In the genomic region with DNA sequence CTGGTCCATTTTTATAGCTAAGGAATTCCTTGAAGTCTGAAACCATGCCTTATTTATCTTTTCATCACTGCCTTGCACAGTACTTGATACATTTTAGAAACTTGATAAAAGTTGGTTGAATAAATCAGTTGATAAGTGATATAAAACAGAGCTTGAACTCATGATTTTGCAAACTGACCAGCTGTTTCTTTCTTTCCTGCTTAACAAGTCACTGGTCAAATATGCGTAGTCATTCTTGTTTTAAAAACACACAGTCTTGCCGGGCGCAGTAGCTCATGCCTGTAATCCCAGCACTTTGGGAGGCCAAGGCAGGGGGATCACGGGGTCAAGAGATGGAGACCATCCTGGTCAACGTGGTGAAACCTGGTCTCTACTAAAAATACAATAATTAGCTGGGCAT, we compare ENCODE assay signal across 25 cellular contexts. TPM values are rescaled to one million over a fixed set of nuclear protein-coding genes. Genes with fewer than 3 reads are reported as not detected.
DNase-seq lines count a peak whose midpoint lies in the region; ATAC-seq, FAIRE-seq and TF ChIP-seq lines count a peak whose summit lies in the region.
"Had no signal": no experiment of that assay in that cellular context is flagged by ENCODE, and none has a peak within 500 bp of the region (broad histone marks: within the 10 kb centered on the region; RNA-seq: fewer than 3 reads in every experiment).

No MANE protein-coding gene starts in this region.

- H3K27ac ChIP-seq in left ventricle myocardium inferior (replicated peaks): peak overlapping the region; percentile 23
- no peak overlapping the region for H3K27ac ChIP-seq in right cardiac atrium (ENCODE audit: low read length)
- H3K27ac ChIP-seq in K562 (ENCODE audit: extremely low read depth, low read depth, low read length): no peak overlapping the region
- H3K27ac ChIP-seq in gastroesophageal sphincter: peak overlapping the region in 3 of 4 donors; percentile 20 to 49 (median 28)
- peak overlapping the region; percentile 59 to 62 for H3K27ac ChIP-seq in uterus
- no peak overlapping the region for H3K27ac ChIP-seq in OCI-LY7 (ENCODE audit: low read depth, low read length, poor library complexity, severe bottlenecking)
- no peak overlapping the region for H3K27ac ChIP-seq in gastrocnemius medialis
- H3K27ac ChIP-seq: A549, epithelial cell of prostate had no signal

- WGBS in right cardiac atrium: 67% methylated on average over 5 of the region's 5 CpGs
- 2% methylated on average over 5 of the region's 5 CpGs for WGBS in K562 (ENCODE audit: insufficient coverage, low coverage, missing lambda C conversion rate)
- WGBS in gastroesophageal sphincter (ENCODE audit: low coverage in 1 of 2), 2 donors: 31 to 57% methylated on average over 3 to 5 of the region's 5 CpGs

- FAIRE-seq in K562 (lab: Jason Lieb, UNC): peak; percentile 81
- FAIRE-seq: A549, urothelium cell line had no signal

- intact Hi-C loops in left ventricle myocardium inferior (cut with micrococcal nuclease) (no loop called here), right cardiac atrium (cut with DNase I) (no loop called here), K562 (cut with micrococcal nuclease) (no loop called here), uterus (cut with DNase I; ENCODE audit: low total_unique reads) (no loop called here), OCI-LY7 (cut with micrococcal nuclease; ENCODE audit: unreplicated experiment) (no loop called here), gastrocnemius medialis (cut with DNase I; ENCODE audit: low total_unique reads) (no loop called here)

- no peaks in the 10 kb centered on the region for H3K9me3 ChIP-seq in left ventricle myocardium inferior (replicated peaks)
- H3K9me3 ChIP-seq in right cardiac atrium (ENCODE audit: control insufficient read depth, low read length): no peaks in the 10 kb centered on the region
- H3K9me3 ChIP-seq in K562 (replicated peaks; ENCODE audit: control insufficient read depth, insufficient read depth, low read depth, low read length): no peaks in the 10 kb centered on the region
- H3K9me3 ChIP-seq in gastroesophageal sphincter: no peaks in the 10 kb centered on the region
- H3K9me3 ChIP-seq in uterus: no peaks in the 10 kb centered on the region
- H3K9me3 ChIP-seq in OCI-LY7 (ENCODE audit: low read length): no peaks in the 10 kb centered on the region
- no peaks in the 10 kb centered on the region for H3K9me3 ChIP-seq in gastrocnemius medialis
- H3K9me3 ChIP-seq: A549 had no signal

- ATAC-seq in right cardiac atrium (no peak), K562 (peak; percentile 44; the same call in 1 of the 3 replicates), gastroesophageal sphincter (peak; percentile 66), gastrocnemius medialis (no peak), HG03520 (IDR thresholded peaks at IDR 0.05; ENCODE audit: unreplicated experiment) (no peak)
- ATAC-seq: A549; activated CD4-positive, alpha-beta T cell treated with anti-CD3 and anti-CD28 coated beads for 36 hours; activated CD8-positive, alpha-beta memory T cell treated with anti-CD3 and anti-CD28 coated beads, Interleukin-2, amount 10 ng/mL, durations not matched to agents 7 days and 5 days; stimulated activated naive CD8-positive, alpha-beta T cell treated with anti-CD3 and anti-CD28 coated beads, Interleukin-15, amount 100 ng/mL, for 72 hours had no signal

- no peak for TF ChIP-seq CTCF in left ventricle myocardium inferior (IDR thresholded peaks at IDR 0.05; ENCODE audit: borderline replicate concordance)
- TF ChIP-seq CTCF in K562 (IDR thresholded peaks at IDR 0.05 in 2 of 3, conservative IDR thresholded peaks at IDR 0.05 in 1 of 3; ENCODE audit: insufficient read depth in 2 of 3, low read depth in 1 of 3, low read length in 3 of 3): no peak
- no peak for TF ChIP-seq CTCF in gastroesophageal sphincter (IDR thresholded peaks at IDR 0.05)
- TF ChIP-seq CTCF in uterus (IDR thresholded peaks at IDR 0.05): no peak
- no peak for TF ChIP-seq CTCF in OCI-LY7 (conservative IDR thresholded peaks at IDR 0.05; ENCODE audit: low read length)
- TF ChIP-seq CTCF in gastrocnemius medialis (IDR thresholded peaks at IDR 0.05 in 4 of 5, conservative IDR thresholded peaks at IDR 0.05 in 1 of 5): no peak

- no peak overlapping the region for H3K4me2 ChIP-seq in K562 (ENCODE audit: insufficient read depth, low read length)
- no peak overlapping the region for H3K4me2 ChIP-seq in OCI-LY7 (ENCODE audit: low read length)
- H3K4me2 ChIP-seq: A549 had no signal

- H3K36me3 ChIP-seq in left ventricle myocardium inferior (no peaks in the 10 kb centered on the region), K562 (ENCODE audit: control insufficient read depth, insufficient read depth, low read length) (no peaks in the 10 kb centered on the region), gastroesophageal sphincter (no peaks in the 10 kb centered on the region), uterus (no peaks in the 10 kb centered on the region), OCI-LY7 (ENCODE audit: insufficient read depth, low read length) (no peaks in the 10 kb centered on the region), gastrocnemius medialis (no peaks in the 10 kb centered on the region)

- H3K9me1 ChIP-seq in K562 (ENCODE audit: control insufficient read depth, insufficient read depth, low read length): no peaks in the 10 kb centered on the region

- POLR2A ChIA-PET in K562 (lab: Yijun Ruan, JAX): interaction anchor here (0.6 to 1.5 kb wide), 5 partner anchors 12 to 230 kb away, joined by 3 read pairs; a partner anchor contains a TSS
- POLR2A ChIA-PET in OCI-LY7 (lab: Charles Lee): no interaction called here

- TF ChIP-seq EP300 in K562 (IDR thresholded peaks at IDR 0.05; ENCODE audit: low read length) (no peak), gastroesophageal sphincter (IDR thresholded peaks at IDR 0.05) (no peak)

- no TSS peak for BruUV-seq in K562 (replicated peaks; lab: Mats Ljungman, UMichigan)
- BruUV-seq in OCI-LY7 (replicated peaks; lab: Mats Ljungman, UMichigan): no TSS peak

- H3K9me2 ChIP-seq in OCI-LY7 (ENCODE audit: insufficient read depth, low read length): no peaks in the 10 kb centered on the region

- no peak overlapping the region for H3K9ac ChIP-seq in K562 (ENCODE audit: insufficient read depth in 1 of 2, low read depth in 2 of 2, low read length in 2 of 2)

- TF ChIP-seq RAD21 in K562 (CRISPR knock-in tag; conservative IDR thresholded peaks at IDR 0.05 in 1 of 2, IDR thresholded peaks at IDR 0.05 in 1 of 2): no peak

- no peaks in the 10 kb centered on the region for H3K27me3 ChIP-seq in left ventricle myocardium inferior (ENCODE audit: low read depth)
- no peaks in the 10 kb centered on the region for H3K27me3 ChIP-seq in right cardiac atrium (ENCODE audit: control insufficient read depth, insufficient read depth)
- H3K27me3 ChIP-seq in K562 (ENCODE audit: control insufficient read depth in 2 of 2, insufficient read depth in 2 of 2, low read length in 2 of 2): peaks cover 5 to 16% of the 10 kb centered on the region in 2 experiments; a peak in 4 of 5 replicates
- H3K27me3 ChIP-seq in gastroesophageal sphincter: no peaks in the 10 kb centered on the region
- H3K27me3 ChIP-seq in uterus: no peaks in the 10 kb centered on the region
- H3K27me3 ChIP-seq in gastrocnemius medialis: peaks cover 0 to 3% (median 1%) of the 10 kb centered on the region in 3 donors

- H2AFZ ChIP-seq in K562 (ENCODE audit: low read depth, low read length): no peak overlapping the region
- no peak overlapping the region for H2AFZ ChIP-seq in OCI-LY7 (ENCODE audit: low read length)

- in situ Hi-C loops in K562 (cut with MboI) (no loop called here), gastrocnemius medialis (cut with MboI; ENCODE audit: low sequenced_read_pairs in 4 of 4) (no loop called here)

- CTCF ChIA-PET in K562 (lab: Yijun Ruan, JAX; ENCODE audit: low intra/inter-chr PET ratio): no interaction called here
- CTCF ChIA-PET in OCI-LY7 (lab: Charles Lee; ENCODE audit: unreplicated experiment): no interaction called here

- H3K4me1 ChIP-seq in left ventricle myocardium inferior (peaks cover 16% of the 10 kb centered on the region), right cardiac atrium (ENCODE audit: control insufficient read depth, insufficient read depth, low read length) (peaks cover 1% of the 10 kb centered on the region), K562 (replicated peaks in 1 of 2; ENCODE audit: control insufficient read depth in 2 of 2, insufficient read depth in 2 of 2, low read length in 2 of 2) (no peaks in the 10 kb centered on the region), gastroesophageal sphincter (peaks cover 0 to 20% (median 0%) of the 10 kb centered on the region in 3 donors), uterus (peaks cover 0 to 6% of the 10 kb centered on the region in 2 donors), OCI-LY7 (ENCODE audit: insufficient read depth, low read length, poor library complexity, severe bottlenecking) (no peaks in the 10 kb centered on the region), gastrocnemius medialis (no peaks in the 10 kb centered on the region)

- H4K20me1 ChIP-seq in K562 (replicated peaks; ENCODE audit: control insufficient read depth, insufficient read depth, low read length): 0 out of 2 replicates have a peak, but pooled peaks cover 3% of the 10 kb centered on the region
- no peaks in the 10 kb centered on the region for H4K20me1 ChIP-seq in OCI-LY7 (ENCODE audit: insufficient read depth, low read length)

- no peak for DNase-seq in left ventricle myocardium inferior
- DNase-seq in right cardiac atrium: no peak
- DNase-seq in K562 (ENCODE audit: extremely low read depth in 1 of 4, low spot score in 3 of 4): no peak
- peak in 1 of 2 donors; percentile 29 for DNase-seq in uterus
- no peak for DNase-seq in OCI-LY7 (ENCODE audit: low spot score)
- DNase-seq in gastrocnemius medialis: no peak
- DNase-seq: activated CD4-positive, alpha-beta T cell treated with anti-CD3 and anti-CD28 coated beads for 36 hours; activated CD8-positive, alpha-beta memory T cell treated with anti-CD3 and anti-CD28 coated beads, Interleukin-2, amount 10 ng/mL, durations not matched to agents 7 days and 5 days; CD4-positive, alpha-beta memory T cell; central memory CD4-positive, alpha-beta T cell; hippocampal formation; islet precursor cell; Karpas-422; NCI-H1092 treated with DMSO at 0.1 percent for 48 hours; NCI-H2081 treated with DMSO at 0.1 percent for 48 hours; NCI-H510A treated with DMSO at 0.1 percent for 48 hours; posterior cingulate gyrus; stimulated activated CD4-positive, alpha-beta T cell treated with anti-CD3 and anti-CD28 coated beads, Interleukin-2, amount 100 ng/mL, for 48 hours; stimulated activated naive CD8-positive, alpha-beta T cell treated with anti-CD3 and anti-CD28 coated beads, Interleukin-15, amount 100 ng/mL, for 72 hours had no signal

- no peak overlapping the region for H3K4me3 ChIP-seq in left ventricle myocardium inferior
- H3K4me3 ChIP-seq in right cardiac atrium (ENCODE audit: low read length): no peak overlapping the region
- no peak overlapping the region for H3K4me3 ChIP-seq in K562
- H3K4me3 ChIP-seq in gastroesophageal sphincter: no peak overlapping the region
- H3K4me3 ChIP-seq in uterus: no peak overlapping the region
- H3K4me3 ChIP-seq in OCI-LY7 (ENCODE audit: low read depth, low read length, poor library complexity, severe bottlenecking): no peak overlapping the region
- no peak overlapping the region for H3K4me3 ChIP-seq in gastrocnemius medialis
- H3K4me3 ChIP-seq: A549, skin epidermis had no signal

- H3K79me2 ChIP-seq in K562 (ENCODE audit: control insufficient read depth, insufficient read depth, low read length) (no peaks in the 10 kb centered on the region), OCI-LY7 (ENCODE audit: insufficient read depth, low read depth, low read length) (no peaks in the 10 kb centered on the region)

- TF ChIP-seq POLR2A in K562 (conservative IDR thresholded peaks at IDR 0.05) (no peak), gastroesophageal sphincter (IDR thresholded peaks at IDR 0.05) (no peak), uterus (IDR thresholded peaks at IDR 0.05) (no peak), gastrocnemius medialis (IDR thresholded peaks at IDR 0.05) (no peak)

RNA-seq across cellular contexts. Expression of a gene that starts 6.3 kb away (rescaled TPM):
- total RNA-seq in left ventricle myocardium inferior (5.7 TPM), right cardiac atrium (1 to 10 TPM; 7.3 to 9.9 (median 8.4) TPM), K562 (2014; rRNA removed) (0.41 and 0.49 TPM in 2 replicates), K562 (2014; rRNA removed; fragmentation: Illumina TruSeq; extraction: Trizol) (0.65 and 1.0 TPM in 2 replicates), K562 (2015; rRNA removed; fragmentation: Illumina TruSeq; extraction: Trizol) (0.34 and 0.43 TPM in 2 replicates), K562 (2021) (0.53 and 1.0 TPM in 2 replicates), gastroesophageal sphincter (10 to 100 TPM; 11.0 to 25.3 (median 19.8) TPM), uterus (10 to 100 TPM; 21.0 to 97.0 (median 34.8) TPM), OCI-LY7 (2022) (3.5 and 6.3 TPM in 2 replicates), gastrocnemius medialis (1 to 10 TPM; 1.4 to 3.7 (median 3.0) TPM)
- polyA plus RNA-seq in right cardiac atrium (5.1 TPM), K562 (2011; rRNA removed) (1.5 and 2.2 TPM in 2 replicates), K562 (2014; fragmentation: Illumina TruSeq; extraction: Trizol) (0.58 and 0.76 TPM in 2 replicates), K562 (2014; fragmentation: Nextera tagmentation; extraction: Ambion mirVana) (under 1 TPM; 0.15 to 0.30 TPM), K562 (2014; rRNA removed) (1.2 and 2.8 TPM in 2 replicates)
- 14.2 and 17.0 TPM in 2 replicates for total RNA-seq in K562 (2011; cell fraction: chromatin; rRNA removed; ENCODE audit: low replicate concordance)
- 6.0 and 9.9 TPM in 2 replicates for total RNA-seq in K562 (2011; cell fraction: nucleolus; rRNA removed)
- 10.0 and 11.1 TPM in 2 replicates for total RNA-seq in K562 (2011; cell fraction: nucleoplasm; rRNA removed)
- 0.43 and 0.63 TPM in 2 replicates for polyA plus RNA-seq in K562 (2011; cell fraction: cytosol; rRNA removed)
- 0.70 and 1.3 TPM in 2 replicates for polyA plus RNA-seq in K562 (2011; cell fraction: nucleus; rRNA removed)
- 0.35 and 0.58 TPM in 2 replicates for polyA plus RNA-seq in K562 (2012)
- polyA minus RNA-seq in K562 (2011; rRNA and poly(A)+ RNA removed): 3.7 and 4.8 TPM in 2 replicates
- 1.0 and 1.9 TPM in 2 replicates for polyA minus RNA-seq in K562 (2011; cell fraction: cytosol; rRNA and poly(A)+ RNA removed)
- polyA minus RNA-seq in K562 (2011; cell fraction: nucleus; rRNA and poly(A)+ RNA removed): 1.9 and 5.9 TPM in 2 replicates
- total RNA-seq in OCI-LY7 (2014; rRNA removed; shearing (Covaris generic)): 6.6 and 11.4 TPM in 2 replicates

Comparison
In these comparisons a context has a peak if more than half of its experiments do, and no peak if none do; other contexts are left out.
1. H3K27ac ChIP-seq: peak in left ventricle myocardium inferior (single experiment), gastroesophageal sphincter (3 of 4) and uterus (2 of 2); none in right cardiac atrium (single experiment), K562 (single experiment), OCI-LY7 (single experiment) and gastrocnemius medialis (0 of 4).
2. ATAC-seq: peak in K562 (single experiment) and gastroesophageal sphincter (single experiment); none in right cardiac atrium (0 of 2), gastrocnemius medialis (0 of 2) and HG03520 (single experiment).